Comparison of ENCODE assay signal across 1 cellular context in the genomic region with DNA sequence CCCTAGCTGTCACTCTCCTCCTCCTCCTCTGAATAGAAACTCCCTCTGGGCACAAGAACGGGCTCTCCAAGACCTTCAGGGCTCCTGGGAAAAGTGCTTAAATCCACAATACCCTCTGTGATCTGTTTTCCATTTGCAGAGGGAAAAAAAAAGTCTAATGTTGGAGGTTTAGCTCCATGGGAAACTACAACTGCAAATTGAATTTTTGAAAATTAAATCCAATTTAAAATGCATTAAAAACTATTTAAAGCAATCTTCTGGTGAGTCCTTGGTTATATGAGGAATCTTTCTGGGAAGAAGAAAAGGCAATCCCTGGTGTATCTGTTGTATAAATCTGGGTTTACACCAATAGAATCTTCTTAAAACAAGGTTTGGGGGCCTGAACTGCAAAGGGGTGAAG.
TF ChIP-seq lines count a peak whose summit lies in the region.

No MANE protein-coding gene starts in this region.

TF ChIP-seq in HepG2, 621 proteins besides CTCF, POLR2A, EP300 and RAD21 (continued from another document):
- TF ChIP-seq JDP2 (CRISPR knock-in tag; IDR thresholded peaks at IDR 0.05; ENCODE audit: borderline replicate concordance) (no peak), ETV6 (CRISPR knock-in tag; conservative IDR thresholded peaks at IDR 0.05) (no peak), NCOA5 (CRISPR knock-in tag; IDR thresholded peaks at IDR 0.05) (no peak), KDM1A (CRISPR knock-in tag; IDR thresholded peaks at IDR 0.05) (no peak)
